15 cellular contexts compared by ENCODE assay signal in genomic region chr4:78601013-78601412, GRCh38. TPM values are rescaled to one million over a fixed set of nuclear protein-coding genes. Genes with fewer than 3 reads are reported as not detected.
DNase-seq lines count a peak whose midpoint lies in the region; ATAC-seq and TF ChIP-seq lines count a peak whose summit lies in the region.
"Had no signal": no experiment of that assay in that cellular context is flagged by ENCODE, and none has a peak within 500 bp of the region (broad histone marks: within the 10 kb centered on the region; RNA-seq: fewer than 3 reads in every experiment).

No MANE protein-coding gene starts in this region.

- peak in 3 of 5 donors; percentile 15 to 40 (median 25) for DNase-seq in heart left ventricle
- DNase-seq in Right ventricle myocardium superior: no peak
- DNase-seq in NCI-H146 treated with DMSO at 0.1 percent for 48 hours (lab: John Stamatoyannopoulos, UW; ENCODE audit: unreplicated experiment): peak; percentile 80
- DNase-seq in chondrocyte (ENCODE audit: low spot score): no peak
- DNase-seq in T-helper 1 cell: no peak
- DNase-seq in stimulated activated naive CD4-positive, alpha-beta T cell (lab: John Stamatoyannopoulos, UW): no peak
- DNase-seq in UCSD-AML1 (lab: John Stamatoyannopoulos, UW; ENCODE audit: unreplicated experiment): no peak
- DNase-seq: DMS79 treated with DMSO at 0.1 percent for 48 hours, MM.1S, right cardiac atrium, T-helper 9 cell, upper lobe of left lung had no signal

- TF ChIP-seq CTCF in heart left ventricle (IDR thresholded peaks at IDR 0.05) (peak in 1 of 12 donors; percentile 2), chondrocyte (IDR thresholded peaks at IDR 0.05) (no peak)

- H3K4me1 Mint-ChIP-seq in chondrocyte (ENCODE audit: low read depth): no peaks in the 10 kb centered on the region
- H3K4me1 Mint-ChIP-seq: mesothelial cell of epicardium had no signal

- H3K27ac Mint-ChIP-seq in chondrocyte (ENCODE audit: unreplicated experiment): no peak overlapping the region

- no peak overlapping the region for H3K4me3 ChIP-seq in heart left ventricle
- H3K4me3 ChIP-seq: upper lobe of left lung had no signal

- H3K36me3 ChIP-seq in heart left ventricle: peaks cover 0 to 62% (median 3%) of the 10 kb centered on the region in 9 donors

- no peak for TF ChIP-seq POLR2A in heart left ventricle (IDR thresholded peaks at IDR 0.05)

- intact Hi-C loops in heart left ventricle (cut with DNase I) (no loop called here), Right ventricle myocardium superior (cut with DNase I) (no loop called here)

- no peaks in the 10 kb centered on the region for H3K9me3 ChIP-seq in heart left ventricle
- H3K9me3 ChIP-seq: upper lobe of left lung had no signal

- WGBS in heart left ventricle, 4 donors: 64 to 68% (median 66%) methylated on average over 7 of the region's 7 CpGs

- peak overlapping the region in 1 of 12 donors; percentile 64 for H3K27ac ChIP-seq in heart left ventricle
- H3K27ac ChIP-seq: HL-60, upper lobe of left lung had no signal

- H3K27me3 ChIP-seq in heart left ventricle: no peaks in the 10 kb centered on the region
- H3K27me3 ChIP-seq: upper lobe of left lung had no signal

- H3K4me1 ChIP-seq in heart left ventricle: peaks cover 0 to 26% (median 11%) of the 10 kb centered on the region in 12 donors

- no peaks in the 10 kb centered on the region for H3K27me3 Mint-ChIP-seq in chondrocyte (ENCODE audit: low read depth)

- ATAC-seq in heart left ventricle: peak in 2 of 4 donors; percentile 50 to 62
- ATAC-seq in Right ventricle myocardium superior (ENCODE audit: poor library complexity): no peak
- peak; percentile 90 for ATAC-seq in HG02642 (IDR thresholded peaks at IDR 0.05; ENCODE audit: poor library complexity, unreplicated experiment)

- no peak overlapping the region for H3K4me3 Mint-ChIP-seq in chondrocyte (ENCODE audit: unreplicated experiment)
- H3K4me3 Mint-ChIP-seq: mesothelial cell of epicardium had no signal

- peaks cover 16% of the 10 kb centered on the region for H3K36me3 Mint-ChIP-seq in chondrocyte (ENCODE audit: low read depth)

- H3K9me3 Mint-ChIP-seq in chondrocyte (ENCODE audit: low read depth): no peaks in the 10 kb centered on the region
- H3K9me3 Mint-ChIP-seq: mesothelial cell of epicardium had no signal

RNA-seq across cellular contexts. Expression of gene ANXA3, which starts 49.4 kb away (rescaled TPM):
- total RNA-seq in heart left ventricle: 100 to 1,000 TPM in 1 of 9 donors, 10 to 100 TPM in 8; 12.9 to 119 (median 28.7) TPM
- polyA plus RNA-seq in heart left ventricle: 10 to 100 TPM; 25.3 to 92.6 TPM
- total RNA-seq in Right ventricle myocardium superior: 41.4 TPM
- total RNA-seq in chondrocyte: 3.7 to 22.0 TPM (median 21.9 TPM) in 3 replicates

Comparison
In these comparisons a context has a peak if more than half of its experiments do, and no peak if none do; other contexts are left out.
1. DNase-seq: peak in heart left ventricle (3 of 5) and NCI-H146 treated with DMSO at 0.1 percent for 48 hours (single experiment); none in Right ventricle myocardium superior (single experiment), chondrocyte (single experiment), T-helper 1 cell (0 of 5), stimulated activated naive CD4-positive, alpha-beta T cell (0 of 6) and UCSD-AML1 (single experiment).